2 cellular contexts compared by ENCODE assay signal in genomic region chr10:29096303-29096824, GRCh38.
TF ChIP-seq lines count a peak whose summit lies in the region.

No MANE protein-coding gene starts in this region.

TF ChIP-seq in GM23338, 12 proteins besides CTCF, POLR2A, EP300 and RAD21:
- TF ChIP-seq STAT1 (IDR thresholded peaks at IDR 0.05; ENCODE audit: unreplicated experiment) = no peak
- no peak for TF ChIP-seq EZH2phosphoT487 (IDR thresholded peaks at IDR 0.05; ENCODE audit: unreplicated experiment)
- TF ChIP-seq ETS1 (IDR thresholded peaks at IDR 0.05) = no peak
- TF ChIP-seq ZNF331 (CRISPR knock-in tag; IDR thresholded peaks at IDR 0.05; ENCODE audit: low read depth) = no peak
- TF ChIP-seq JUNB (IDR thresholded peaks at IDR 0.05; ENCODE audit: unreplicated experiment) = no peak
- no peak for TF ChIP-seq ZNF114 (CRISPR knock-in tag; IDR thresholded peaks at IDR 0.05)
- TF ChIP-seq NANOG (IDR thresholded peaks at IDR 0.05; ENCODE audit: borderline replicate concordance) = no peak
- no peak for TF ChIP-seq REST (IDR thresholded peaks at IDR 0.05; ENCODE audit: unreplicated experiment)
- no peak for TF ChIP-seq POLR2AphosphoS5 (IDR thresholded peaks at IDR 0.05; ENCODE audit: low read depth)
- TF ChIP-seq ZNF462 (CRISPR knock-in tag; IDR thresholded peaks at IDR 0.05) = no peak
- no peak for TF ChIP-seq EZH2 (IDR thresholded peaks at IDR 0.05; ENCODE audit: low read depth, unreplicated experiment)
- no peak for TF ChIP-seq CREB1 (CRISPR knock-in tag; IDR thresholded peaks at IDR 0.05; ENCODE audit: low read depth)

TF ChIP-seq in H1, 55 proteins besides CTCF, POLR2A, EP300 and RAD21:
- TF ChIP-seq GABPA (IDR thresholded peaks at IDR 0.05; ENCODE audit: borderline replicate concordance, insufficient read depth, low read length) (no peak), KDM4A (IDR thresholded peaks at IDR 0.05; ENCODE audit: low read depth, low read length, severe bottlenecking) (no peak), SUZ12 (IDR thresholded peaks at IDR 0.05; ENCODE audit: low read length) (no peak), CTBP2 (IDR thresholded peaks at IDR 0.05; ENCODE audit: borderline replicate concordance, insufficient read depth, insufficient read length, low read length) (no peak), ASH2L (IDR thresholded peaks at IDR 0.05; ENCODE audit: low read length) (no peak), TAF7 (optimal IDR thresholded peaks at IDR 0.05; ENCODE audit: borderline replicate concordance, low read depth, low read length) (no peak), KDM5A (IDR thresholded peaks at IDR 0.05; ENCODE audit: low read length) (no peak), SP2 (IDR thresholded peaks at IDR 0.05; ENCODE audit: low read length) (no peak), TAF1 (IDR thresholded peaks at IDR 0.05; ENCODE audit: low read depth, low read length) (no peak), TEAD4 (IDR thresholded peaks at IDR 0.05; ENCODE audit: low read depth, low read length) (no peak)
